Comparison of ENCODE assay signal across 1 cellular context in the genomic region with DNA sequence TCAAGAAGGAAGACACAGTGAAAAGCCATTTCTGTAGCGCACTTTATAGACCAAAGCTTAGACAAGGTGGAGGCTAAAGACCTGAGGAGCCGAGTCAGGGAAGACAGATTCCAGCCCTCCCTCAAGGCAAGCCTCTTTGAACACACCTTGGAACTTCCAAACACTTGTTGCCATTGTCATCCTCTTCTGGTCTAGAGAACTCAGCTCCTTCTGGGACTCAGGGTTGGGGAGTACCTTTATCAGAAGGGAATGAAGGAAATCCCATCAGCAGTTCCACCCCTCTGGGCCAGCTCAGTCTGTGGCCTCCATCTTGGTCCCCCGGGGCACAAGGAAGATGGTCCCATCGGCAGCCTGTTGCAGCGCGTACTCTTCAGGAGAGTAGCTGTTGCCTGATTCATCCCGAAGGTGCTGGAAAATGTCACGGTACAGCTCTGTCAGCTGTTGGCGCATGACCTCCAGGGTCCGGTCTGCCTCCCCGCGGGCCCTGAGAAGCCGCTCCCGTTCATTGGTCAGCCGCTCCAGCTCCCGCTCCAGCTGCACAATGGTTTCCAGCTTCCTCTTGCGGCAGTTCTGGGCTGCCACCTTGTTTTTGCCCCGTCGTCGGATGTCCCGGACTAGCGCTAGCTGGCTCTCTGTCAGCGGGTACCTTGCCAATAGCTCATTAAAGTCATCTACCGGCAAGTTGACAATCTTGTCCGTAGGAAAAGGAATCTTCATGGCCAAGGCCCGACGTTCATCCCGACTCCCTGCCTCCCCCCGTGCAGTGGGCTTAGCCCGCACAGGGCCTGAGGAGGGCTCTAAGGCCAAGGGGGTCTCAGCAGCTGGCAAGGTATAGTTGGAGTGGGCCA.
TF ChIP-seq lines count a peak whose summit lies in the region.

No MANE protein-coding gene starts in this region.

TF ChIP-seq in HEK293, 187 proteins besides CTCF, POLR2A, EP300 and RAD21 (continued from another document):
- TF ChIP-seq, protein P1, sequence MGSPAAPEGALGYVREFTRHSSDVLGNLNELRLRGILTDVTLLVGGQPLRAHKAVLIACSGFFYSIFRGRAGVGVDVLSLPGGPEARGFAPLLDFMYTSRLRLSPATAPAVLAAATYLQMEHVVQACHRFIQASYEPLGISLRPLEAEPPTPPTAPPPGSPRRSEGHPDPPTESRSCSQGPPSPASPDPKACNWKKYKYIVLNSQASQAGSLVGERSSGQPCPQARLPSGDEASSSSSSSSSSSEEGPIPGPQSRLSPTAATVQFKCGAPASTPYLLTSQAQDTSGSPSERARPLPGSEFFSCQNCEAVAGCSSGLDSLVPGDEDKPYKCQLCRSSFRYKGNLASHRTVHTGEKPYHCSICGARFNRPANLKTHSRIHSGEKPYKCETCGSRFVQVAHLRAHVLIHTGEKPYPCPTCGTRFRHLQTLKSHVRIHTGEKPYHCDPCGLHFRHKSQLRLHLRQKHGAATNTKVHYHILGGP (tag by site-specific recombination; IDR thresholded peaks at IDR 0.05): no peak
